In the genomic region with DNA sequence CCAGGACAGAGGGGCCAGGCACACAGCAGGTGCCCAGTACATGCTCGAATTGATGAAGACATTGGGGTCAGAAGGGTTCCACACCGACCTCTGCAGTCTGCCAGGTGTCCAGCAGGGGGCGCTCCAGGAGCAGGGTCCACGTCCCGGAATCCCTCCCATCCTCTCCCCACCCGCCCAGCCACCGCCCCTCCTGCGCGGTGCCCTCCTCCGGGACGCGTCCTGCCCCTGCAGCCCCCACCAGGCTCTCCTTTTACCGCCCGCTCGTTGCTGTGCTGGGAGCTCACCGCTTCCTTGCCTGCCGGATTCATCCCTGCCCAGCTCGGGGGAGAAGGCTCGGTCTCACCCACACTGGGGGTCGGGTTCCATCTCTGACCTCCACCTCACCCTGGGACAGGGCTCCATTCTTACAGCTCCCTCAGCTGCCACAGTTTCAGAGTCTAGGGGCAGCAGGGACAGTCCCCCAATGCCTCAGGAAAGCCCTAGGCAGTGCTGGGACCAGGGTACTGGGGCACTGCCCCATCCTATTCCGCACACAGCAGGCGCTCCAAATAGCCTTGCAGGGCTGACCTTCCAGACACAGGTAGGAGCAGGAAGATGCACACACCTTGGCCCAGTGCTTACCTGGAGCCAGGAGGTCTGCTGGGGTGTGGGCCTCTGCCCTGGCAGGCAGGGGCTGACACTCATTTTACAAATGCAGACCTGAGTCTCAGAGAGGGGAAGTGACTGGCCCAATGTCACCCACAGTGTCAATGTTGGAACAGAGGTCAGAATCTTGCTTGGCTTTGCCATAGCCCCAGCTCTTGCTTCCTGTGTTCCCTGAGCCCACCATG, we compare ENCODE assay signal across 8 cellular contexts. TPM values are rescaled to one million over a fixed set of nuclear protein-coding genes. Genes with fewer than 3 reads are reported as not detected.
DNase-seq lines count a peak whose midpoint lies in the region; ATAC-seq, FAIRE-seq and TF ChIP-seq lines count a peak whose summit lies in the region.

No MANE protein-coding gene starts in this region.

- FAIRE-seq in A549 (lab: Jason Lieb, UNC) (no peak), HepG2 (lab: Jason Lieb, UNC) (no peak)

- peak; percentile 80 to 91 for TF ChIP-seq RAD21 in A549 (conservative IDR thresholded peaks at IDR 0.05 in 1 of 2, IDR thresholded peaks at IDR 0.05 in 1 of 2)
- TF ChIP-seq RAD21 in HepG2 (CRISPR knock-in tag; IDR thresholded peaks at IDR 0.05): peak; percentile 79

- intact Hi-C loops in HepG2 (cut with micrococcal nuclease; ENCODE audit: unreplicated experiment): loop anchor here (1.0 to 5.0 kb wide), 2 partner anchors 39 to 273 kb away; no protein-coding TSS in a partner anchor

- in situ Hi-C loops in HepG2 (cut with HindIII; ENCODE audit: extremely low pct_ligation_motif_present, low pct_unique_long_range_greater_than_20kb): no loop called here

- POLR2A ChIA-PET in A549 (lab: Yijun Ruan, JAX): no interaction called here
- POLR2A ChIA-PET in HepG2 (lab: Yijun Ruan, JAX): no interaction called here

- peaks cover 4 to 24% of the 10 kb centered on the region in 2 experiments; a peak in 3 of 5 replicates for H3K27me3 ChIP-seq in HepG2 (ENCODE audit: control insufficient read depth in 1 of 2, insufficient read depth in 2 of 2, low read length in 2 of 2)

- CTCF ChIA-PET in A549 (lab: Yijun Ruan, JAX) (interaction anchor here (0.6 to 8.0 kb wide), 50 partner anchors 10 to 412 kb away, joined by 3 to 63 read pairs (median 4); partner anchors contain the start of gene CCDC174), HepG2 (lab: Yijun Ruan, JAX; ENCODE audit: low intra/inter-chr PET ratio, low total read pairs) (interaction anchor here (1.3 to 2.5 kb wide), 2 partner anchors 39 to 93 kb away, joined by 5 to 15 read pairs; no protein-coding TSS in a partner anchor)

- TF ChIP-seq POLR2A in A549 (IDR thresholded peaks at IDR 0.05; ENCODE audit: low read length) (no peak), HepG2 (IDR thresholded peaks at IDR 0.05; ENCODE audit: insufficient read depth in 1 of 2, low read depth in 2 of 2, low read length in 2 of 2) (no peak)

- no peaks in the 10 kb centered on the region for H4K20me1 ChIP-seq in HepG2 (ENCODE audit: insufficient read depth, low read length)

- no peaks in the 10 kb centered on the region for H3K79me2 ChIP-seq in HepG2 (ENCODE audit: insufficient read depth, low read length)

- H3K27ac ChIP-seq in A549: peak overlapping the region in 1 of 2 experiments; percentile 31; a peak in 1 of 6 replicates
- no peak overlapping the region for H3K27ac ChIP-seq in HepG2 (ENCODE audit: extremely low read length, insufficient read depth, low read length)

- no TSS peak for BruUV-seq in HepG2 (replicated peaks; lab: Mats Ljungman, UMichigan)

- H3K9me3 ChIP-seq in A549 (no peaks in the 10 kb centered on the region), HepG2 (ENCODE audit: low read length) (no peaks in the 10 kb centered on the region)

- H3K4me2 ChIP-seq in A549: peak overlapping the region; percentile 63
- no peak overlapping the region for H3K4me2 ChIP-seq in HepG2 (ENCODE audit: low read depth, low read length)

- H3K9ac ChIP-seq in HepG2 (ENCODE audit: insufficient read depth, low read depth, low read length): no peak overlapping the region

- H3K4me3 ChIP-seq in A549: no peak overlapping the region
- no peak overlapping the region for H3K4me3 ChIP-seq in HepG2 (replicated peaks in 1 of 3; ENCODE audit: insufficient read depth in 1 of 3, low read depth in 2 of 3, low read length in 3 of 3)

- H2AFZ ChIP-seq in HepG2 (ENCODE audit: low read length): no peak overlapping the region

- TF ChIP-seq CTCF in A549 (IDR thresholded peaks at IDR 0.05) (peak; percentile 92), HepG2 (CRISPR knock-in tag; IDR thresholded peaks at IDR 0.05) (peak; percentile 87)

- no peaks in the 10 kb centered on the region for H3K36me3 ChIP-seq in HepG2 (replicated peaks in 1 of 2; ENCODE audit: control insufficient read depth in 1 of 2, insufficient read depth in 2 of 2, low read length in 2 of 2)

- WGBS in A549 (ENCODE audit: missing lambda C conversion rate): 69% methylated on average over 9 of the region's 22 CpGs
- no CpG with 5 or more reads among the region's 22 CpGs for WGBS in HepG2 (ENCODE audit: low lambda C conversion rate)

- TF ChIP-seq EP300 in A549 (IDR thresholded peaks at IDR 0.05) (no peak), HepG2 (IDR thresholded peaks at IDR 0.05; ENCODE audit: low read depth in 2 of 2, low read length in 2 of 2) (no peak), HepG2 (CRISPR knock-in tag; IDR thresholded peaks at IDR 0.05; ENCODE audit: borderline replicate concordance) (no peak)

- peak; percentile 48 to 81 for DNase-seq in A549 (ENCODE audit: low read depth in 1 of 2, low spot score in 1 of 2)
- peak; percentile 54 for DNase-seq in NCI-H1092 (lab: John Stamatoyannopoulos, UW)
- peak; percentile 64 to 79 for DNase-seq in activated CD4-positive, alpha-beta T cell treated with anti-CD3 and anti-CD28 coated beads for 24 hours (ENCODE audit: low read depth in 2 of 2)
- peak; percentile 53 for DNase-seq in cerebellum (ENCODE audit: low spot score)
- peak; percentile 30 for DNase-seq in HepG2 (ENCODE audit: low spot score)
- peak; percentile 53 for DNase-seq in stimulated activated CD8-positive, alpha-beta memory T cell treated with anti-CD3 and anti-CD28 coated beads, Interleukin-12 subunit alpha, Interleukin-12 subunit beta, amount 100 ng/mL, for 1 hour (ENCODE audit: low read depth)

- ATAC-seq in A549 (peak; percentile 69 to 87), GM18498 (IDR thresholded peaks at IDR 0.05; ENCODE audit: unreplicated experiment) (peak; percentile 63), HepG2 (peak; percentile 84), GM18858 (IDR thresholded peaks at IDR 0.05; ENCODE audit: unreplicated experiment) (no peak)

- H3K4me1 ChIP-seq in A549 (no peaks in the 10 kb centered on the region), HepG2 (ENCODE audit: insufficient read depth, low read length) (no peaks in the 10 kb centered on the region)

TF ChIP-seq in A549, 52 proteins besides CTCF, POLR2A, EP300 and RAD21 (continues in another document):
- TF ChIP-seq NR3C1 (IDR thresholded peaks at IDR 0.05) (no peak), JUN (IDR thresholded peaks at IDR 0.05) (no peak)

TF ChIP-seq in HepG2, 621 proteins besides CTCF, POLR2A, EP300 and RAD21 (continues in another document):
- no peak for TF ChIP-seq SP5 (CRISPR knock-in tag; IDR thresholded peaks at IDR 0.05; ENCODE audit: borderline replicate concordance, low read depth)
- no peak for TF ChIP-seq HDAC6 (IDR thresholded peaks at IDR 0.05; ENCODE audit: low read depth, low read length)
- no peak for TF ChIP-seq ZBTB7A (CRISPR knock-in tag; IDR thresholded peaks at IDR 0.05)
- peak; percentile 69; the same call in 1 of the 2 replicates for TF ChIP-seq ZKSCAN8 (CRISPR knock-in tag; IDR thresholded peaks at IDR 0.05; ENCODE audit: borderline replicate concordance)
- 0 out of 2 replicates have a peak, but pooled peaks have one; percentile 23 for TF ChIP-seq PCBP1 (IDR thresholded peaks at IDR 0.05; ENCODE audit: borderline replicate concordance, low read depth, low read length)
- TF ChIP-seq, protein P1, sequence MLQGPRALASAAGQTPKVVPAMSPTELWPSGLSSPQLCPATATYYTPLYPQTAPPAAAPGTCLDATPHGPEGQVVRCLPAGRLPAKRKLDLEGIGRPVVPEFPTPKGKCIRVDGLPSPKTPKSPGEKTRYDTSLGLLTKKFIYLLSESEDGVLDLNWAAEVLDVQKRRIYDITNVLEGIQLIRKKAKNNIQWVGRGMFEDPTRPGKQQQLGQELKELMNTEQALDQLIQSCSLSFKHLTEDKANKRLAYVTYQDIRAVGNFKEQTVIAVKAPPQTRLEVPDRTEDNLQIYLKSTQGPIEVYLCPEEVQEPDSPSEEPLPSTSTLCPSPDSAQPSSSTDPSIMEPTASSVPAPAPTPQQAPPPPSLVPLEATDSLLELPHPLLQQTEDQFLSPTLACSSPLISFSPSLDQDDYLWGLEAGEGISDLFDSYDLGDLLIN (CRISPR knock-in tag; IDR thresholded peaks at IDR 0.05; ENCODE audit: borderline replicate concordance): no peak
- TF ChIP-seq MED8 (CRISPR knock-in tag; IDR thresholded peaks at IDR 0.05; ENCODE audit: insufficient replicate concordance): no peak

RNA-seq across cellular contexts. Expression of gene GRIP2, which starts 31.0 kb away (rescaled TPM):
- 0.56 and 0.70 TPM in 2 replicates for polyA plus RNA-seq in A549 (2011; rRNA removed)
- 0.45 and 0.74 TPM in 2 replicates for polyA plus RNA-seq in A549 (2012; cell fraction: cytosol; rRNA removed)
- 3.3 and 3.5 TPM in 2 replicates for polyA plus RNA-seq in A549 (2012; cell fraction: nucleus; rRNA removed)
- 1.2 to 1.6 TPM (median 1.5 TPM) in 3 replicates for polyA plus RNA-seq in A549 (2017; fragmentation: RNase III; extraction: RNeasy Plus Mini Kit Qiagen cat#74134 plus additional on column Dnase treatment)
- polyA minus RNA-seq in A549 (2011; rRNA and poly(A)+ RNA removed): 0.50 and 0.58 TPM in 2 replicates
- total RNA-seq in cerebellum: 4.2 TPM
- total RNA-seq in HepG2 (2016; rRNA removed; fragmentation: Illumina TruSeq; extraction: Trizol): 0.08 and 0.24 TPM in 2 replicates
- 0.09 and 0.10 TPM in 2 replicates for total RNA-seq in HepG2 (2016; cell fraction: cytosol; rRNA removed; fragmentation: Illumina TruSeq; extraction: Trizol; ENCODE audit: low read depth)
- 0.26 TPM in 1 of 2 replicates, not detected in the other for total RNA-seq in HepG2 (2016; cell fraction: insoluble cytoplasmic fraction; rRNA removed; fragmentation: Illumina TruSeq; extraction: Trizol)
- 0.09 and 0.55 TPM in 2 replicates for total RNA-seq in HepG2 (2016; cell fraction: membrane; rRNA removed; fragmentation: Illumina TruSeq; extraction: Trizol)
- total RNA-seq in HepG2 (2016; cell fraction: nucleus; rRNA removed; fragmentation: Illumina TruSeq; extraction: Trizol): 0.25 and 0.53 TPM in 2 replicates
- 0.11 and 0.14 TPM in 2 replicates for polyA plus RNA-seq in HepG2 (2011; rRNA removed)
- polyA plus RNA-seq in HepG2 (2011; cell fraction: cytosol; rRNA removed): 0.01 and 0.03 TPM in 2 replicates
- polyA plus RNA-seq in HepG2 (2011; cell fraction: nucleus; rRNA removed): 0.36 and 0.40 TPM in 2 replicates
- polyA plus RNA-seq in HepG2 (2012): 0.12 TPM in 2 replicates
- polyA plus RNA-seq in HepG2 (2016; cell fraction: cytosol; fragmentation: Illumina TruSeq; extraction: Trizol; ENCODE audit: low read depth): 0.02 and 0.08 TPM in 2 replicates
- not detected in 2 replicates for polyA plus RNA-seq in HepG2 (2016; cell fraction: insoluble cytoplasmic fraction; fragmentation: Illumina TruSeq; extraction: Trizol; ENCODE audit: low read depth)
- 0.14 and 0.16 TPM in 2 replicates for polyA plus RNA-seq in HepG2 (2016; cell fraction: membrane; fragmentation: Illumina TruSeq; extraction: Trizol; ENCODE audit: low read depth)
- polyA plus RNA-seq in HepG2 (2016; cell fraction: nucleus; fragmentation: Illumina TruSeq; extraction: Trizol; ENCODE audit: insufficient read depth, low read depth): 0.56 and 0.57 TPM in 2 replicates
- 0.04 and 0.58 TPM in 2 replicates for polyA minus RNA-seq in HepG2 (2011; rRNA and poly(A)+ RNA removed; ENCODE audit: low replicate concordance)
- polyA minus RNA-seq in HepG2 (2011; cell fraction: cytosol; rRNA and poly(A)+ RNA removed): not detected in 2 replicates
- 0.12 and 0.26 TPM in 2 replicates for polyA minus RNA-seq in HepG2 (2011; cell fraction: nucleus; rRNA and poly(A)+ RNA removed)

Comparison
In these comparisons a context has a peak if more than half of its experiments do, and no peak if none do; other contexts are left out.
1. Of the 38 proteins assayed by ChIP-seq in both HepG2 and A549: peak only in HepG2: none; only in A549: SMC3; in both: CTCF and RAD21; in neither: 35.